In the genomic region with DNA sequence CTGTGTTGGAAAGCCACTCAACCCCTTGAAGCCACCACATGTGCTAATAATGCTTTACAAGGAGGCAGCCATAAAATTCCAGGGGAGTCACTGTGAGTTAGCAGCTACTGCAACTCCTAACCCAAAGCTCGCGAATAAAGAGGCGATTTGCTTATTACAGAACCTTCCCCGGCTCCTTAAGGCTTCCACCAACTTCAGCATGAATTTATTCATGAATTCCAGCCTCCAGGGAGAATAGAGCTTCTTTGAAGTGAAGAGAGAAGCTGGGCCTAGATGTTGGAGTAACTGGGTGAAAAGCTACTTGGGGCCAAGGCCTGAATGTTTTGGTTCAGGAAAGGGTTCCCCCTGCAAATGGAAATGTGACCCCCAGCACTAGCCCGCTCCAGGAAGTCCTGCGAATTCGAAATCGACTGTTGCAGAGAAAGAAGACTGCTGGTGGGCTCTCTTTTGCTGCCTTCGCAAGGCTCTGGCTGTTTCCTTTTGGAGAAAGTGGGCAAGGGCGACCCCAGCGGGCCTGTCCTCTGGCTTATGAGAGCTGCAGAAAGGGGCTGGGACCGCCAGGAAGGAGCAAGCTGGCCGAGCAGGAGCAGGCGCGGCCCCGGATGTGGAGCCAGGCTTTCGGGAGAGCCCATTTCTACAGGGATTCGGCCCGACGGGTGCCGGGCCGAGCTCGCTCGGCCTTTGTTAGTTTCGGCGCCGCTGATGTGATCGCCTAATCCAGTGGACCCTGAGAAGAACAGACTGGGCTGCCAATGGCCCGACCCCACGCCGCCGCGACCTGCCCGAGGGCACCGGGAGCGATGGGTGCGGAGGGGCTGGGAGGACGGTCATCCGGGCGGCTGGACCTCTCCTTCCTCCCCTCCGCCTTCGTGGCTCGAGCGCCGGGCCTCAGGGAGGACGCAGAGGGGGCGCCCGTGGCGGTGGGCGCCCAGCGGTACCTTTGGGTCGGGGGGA, we compare ENCODE assay signal across 1 cellular context.
TF ChIP-seq lines count a peak whose summit lies in the region.

No MANE protein-coding gene starts in this region.

TF ChIP-seq in HepG2, 621 proteins besides CTCF, POLR2A, EP300 and RAD21 (continued from another document and continues in another):
- TF ChIP-seq, protein P1, sequence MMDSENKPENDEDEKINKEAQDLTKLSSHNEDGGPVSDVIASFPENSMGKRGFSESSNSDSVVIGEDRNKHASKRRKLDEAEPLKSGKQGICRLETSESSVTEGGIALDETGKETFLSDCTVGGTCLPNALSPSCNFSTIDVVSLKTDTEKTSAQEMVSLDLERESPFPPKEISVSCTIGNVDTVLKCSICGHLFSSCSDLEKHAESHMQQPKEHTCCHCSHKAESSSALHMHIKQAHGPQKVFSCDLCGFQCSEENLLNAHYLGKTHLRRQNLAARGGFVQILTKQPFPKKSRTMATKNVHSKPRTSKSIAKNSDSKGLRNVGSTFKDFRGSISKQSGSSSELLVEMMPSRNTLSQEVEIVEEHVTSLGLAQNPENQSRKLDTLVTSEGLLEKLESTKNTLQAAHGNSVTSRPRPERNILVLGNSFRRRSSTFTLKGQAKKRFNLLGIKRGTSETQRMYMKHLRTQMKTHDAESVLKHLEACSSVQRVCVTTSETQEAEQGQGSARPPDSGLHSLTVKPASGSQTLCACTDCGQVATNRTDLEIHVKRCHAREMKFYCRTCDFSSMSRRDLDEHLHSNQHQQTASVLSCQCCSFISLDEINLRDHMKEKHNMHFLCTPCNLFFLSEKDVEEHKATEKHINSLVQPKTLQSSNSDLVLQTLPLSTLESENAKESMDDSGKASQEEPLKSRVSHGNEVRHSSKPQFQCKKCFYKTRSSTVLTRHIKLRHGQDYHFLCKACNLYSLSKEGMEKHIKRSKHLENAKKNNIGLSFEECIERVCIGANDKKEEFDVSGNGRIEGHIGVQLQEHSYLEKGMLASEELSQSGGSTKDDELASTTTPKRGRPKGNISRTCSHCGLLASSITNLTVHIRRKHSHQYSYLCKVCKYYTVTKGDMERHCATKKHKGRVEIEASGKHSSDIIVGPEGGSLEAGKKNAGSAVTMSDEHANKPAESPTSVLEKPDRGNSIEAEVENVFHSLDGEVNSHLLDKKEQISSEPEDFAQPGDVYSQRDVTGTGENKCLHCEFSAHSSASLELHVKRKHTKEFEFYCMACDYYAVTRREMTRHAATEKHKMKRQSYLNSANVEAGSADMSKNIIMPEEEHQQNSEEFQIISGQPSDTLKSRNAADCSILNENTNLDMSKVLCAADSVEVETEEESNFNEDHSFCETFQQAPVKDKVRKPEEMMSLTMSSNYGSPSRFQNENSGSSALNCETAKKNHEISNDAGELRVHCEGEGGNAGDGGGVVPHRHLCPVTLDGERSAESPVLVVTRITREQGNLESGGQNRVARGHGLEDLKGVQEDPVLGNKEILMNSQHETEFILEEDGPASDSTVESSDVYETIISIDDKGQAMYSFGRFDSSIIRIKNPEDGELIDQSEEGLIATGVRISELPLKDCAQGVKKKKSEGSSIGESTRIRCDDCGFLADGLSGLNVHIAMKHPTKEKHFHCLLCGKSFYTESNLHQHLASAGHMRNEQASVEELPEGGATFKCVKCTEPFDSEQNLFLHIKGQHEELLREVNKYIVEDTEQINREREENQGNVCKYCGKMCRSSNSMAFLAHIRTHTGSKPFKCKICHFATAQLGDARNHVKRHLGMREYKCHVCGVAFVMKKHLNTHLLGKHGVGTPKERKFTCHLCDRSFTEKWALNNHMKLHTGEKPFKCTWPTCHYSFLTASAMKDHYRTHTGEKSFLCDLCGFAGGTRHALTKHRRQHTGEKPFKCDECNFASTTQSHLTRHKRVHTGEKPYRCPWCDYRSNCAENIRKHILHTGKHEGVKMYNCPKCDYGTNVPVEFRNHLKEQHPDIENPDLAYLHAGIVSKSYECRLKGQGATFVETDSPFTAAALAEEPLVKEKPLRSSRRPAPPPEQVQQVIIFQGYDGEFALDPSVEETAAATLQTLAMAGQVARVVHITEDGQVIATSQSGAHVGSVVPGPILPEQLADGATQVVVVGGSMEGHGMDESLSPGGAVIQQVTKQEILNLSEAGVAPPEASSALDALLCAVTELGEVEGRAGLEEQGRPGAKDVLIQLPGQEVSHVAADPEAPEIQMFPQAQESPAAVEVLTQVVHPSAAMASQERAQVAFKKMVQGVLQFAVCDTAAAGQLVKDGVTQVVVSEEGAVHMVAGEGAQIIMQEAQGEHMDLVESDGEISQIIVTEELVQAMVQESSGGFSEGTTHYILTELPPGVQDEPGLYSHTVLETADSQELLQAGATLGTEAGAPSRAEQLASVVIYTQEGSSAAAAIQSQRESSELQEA (CRISPR knock-in tag; IDR thresholded peaks at IDR 0.05; ENCODE audit: not compliant biosample characterization): no peak
- TF ChIP-seq MAZ (IDR thresholded peaks at IDR 0.05; ENCODE audit: borderline replicate concordance, low read depth, low read length) (no peak), MAZ (CRISPR knock-in tag; IDR thresholded peaks at IDR 0.05; ENCODE audit: low read depth) (no peak), ZNF207 (IDR thresholded peaks at IDR 0.05; ENCODE audit: borderline replicate concordance) (no peak), ZNF24 (IDR thresholded peaks at IDR 0.05) (no peak), ZNF768 (CRISPR knock-in tag; IDR thresholded peaks at IDR 0.05) (peak; percentile 10; the same call in 1 of the 2 replicates), NONO (IDR thresholded peaks at IDR 0.05) (no peak), NONO (CRISPR knock-in tag; conservative IDR thresholded peaks at IDR 0.05) (no peak), ZNF33A (CRISPR knock-in tag; IDR thresholded peaks at IDR 0.05; ENCODE audit: borderline replicate concordance) (0 out of 2 replicates have a peak, but pooled peaks have one; percentile 74), MNT (IDR thresholded peaks at IDR 0.05) (no peak), ZNF605 (CRISPR knock-in tag; IDR thresholded peaks at IDR 0.05) (no peak), TARDBP (CRISPR knock-in tag; IDR thresholded peaks at IDR 0.05) (no peak), ZNF7 (CRISPR knock-in tag; IDR thresholded peaks at IDR 0.05) (no peak), KLF6 (CRISPR knock-in tag; IDR thresholded peaks at IDR 0.05) (peak; percentile 11; the same call in 1 of the 2 replicates), SIX1 (CRISPR knock-in tag; IDR thresholded peaks at IDR 0.05; ENCODE audit: borderline replicate concordance) (no peak), PHF21A (CRISPR knock-in tag; IDR thresholded peaks at IDR 0.05) (0 out of 2 replicates have a peak, but pooled peaks have one; percentile 36), ZNF766 (CRISPR knock-in tag; IDR thresholded peaks at IDR 0.05; ENCODE audit: borderline replicate concordance) (no peak), NFIC (IDR thresholded peaks at IDR 0.05; ENCODE audit: low read length) (no peak), ZNF556 (CRISPR knock-in tag; IDR thresholded peaks at IDR 0.05; ENCODE audit: borderline replicate concordance) (0 out of 2 replicates have a peak, but pooled peaks have one; percentile 27), FOXM1 (CRISPR knock-in tag; IDR thresholded peaks at IDR 0.05) (no peak), THYN1 (CRISPR knock-in tag; IDR thresholded peaks at IDR 0.05; ENCODE audit: borderline replicate concordance, low read depth) (no peak), GABPA (IDR thresholded peaks at IDR 0.05; ENCODE audit: low read depth, low read length) (no peak), GABPA (CRISPR knock-in tag; IDR thresholded peaks at IDR 0.05; ENCODE audit: low read depth) (no peak), ZSCAN12 (CRISPR knock-in tag; IDR thresholded peaks at IDR 0.05) (no peak), HIVEP1 (CRISPR knock-in tag; IDR thresholded peaks at IDR 0.05) (peak; percentile 60; the same call in 1 of the 2 replicates), GATAD2A (CRISPR knock-in tag; IDR thresholded peaks at IDR 0.05) (no peak), FOXK2 (IDR thresholded peaks at IDR 0.05) (no peak), RELA (CRISPR knock-in tag; IDR thresholded peaks at IDR 0.05) (no peak), RXRA (CRISPR knock-in tag; IDR thresholded peaks at IDR 0.05) (peak; percentile 31; the same call in 1 of the 2 replicates), SRF (IDR thresholded peaks at IDR 0.05; ENCODE audit: low read depth, low read length) (no peak), ZNF335 (CRISPR knock-in tag; IDR thresholded peaks at IDR 0.05) (no peak), NFKBIZ (CRISPR knock-in tag; IDR thresholded peaks at IDR 0.05) (0 out of 2 replicates have a peak, but pooled peaks have one; percentile 26), IKZF5 (CRISPR knock-in tag; IDR thresholded peaks at IDR 0.05) (no peak), SIX4 (CRISPR knock-in tag; IDR thresholded peaks at IDR 0.05) (no peak), CENPX (CRISPR knock-in tag; IDR thresholded peaks at IDR 0.05) (no peak)
- TF ChIP-seq, protein P2, sequence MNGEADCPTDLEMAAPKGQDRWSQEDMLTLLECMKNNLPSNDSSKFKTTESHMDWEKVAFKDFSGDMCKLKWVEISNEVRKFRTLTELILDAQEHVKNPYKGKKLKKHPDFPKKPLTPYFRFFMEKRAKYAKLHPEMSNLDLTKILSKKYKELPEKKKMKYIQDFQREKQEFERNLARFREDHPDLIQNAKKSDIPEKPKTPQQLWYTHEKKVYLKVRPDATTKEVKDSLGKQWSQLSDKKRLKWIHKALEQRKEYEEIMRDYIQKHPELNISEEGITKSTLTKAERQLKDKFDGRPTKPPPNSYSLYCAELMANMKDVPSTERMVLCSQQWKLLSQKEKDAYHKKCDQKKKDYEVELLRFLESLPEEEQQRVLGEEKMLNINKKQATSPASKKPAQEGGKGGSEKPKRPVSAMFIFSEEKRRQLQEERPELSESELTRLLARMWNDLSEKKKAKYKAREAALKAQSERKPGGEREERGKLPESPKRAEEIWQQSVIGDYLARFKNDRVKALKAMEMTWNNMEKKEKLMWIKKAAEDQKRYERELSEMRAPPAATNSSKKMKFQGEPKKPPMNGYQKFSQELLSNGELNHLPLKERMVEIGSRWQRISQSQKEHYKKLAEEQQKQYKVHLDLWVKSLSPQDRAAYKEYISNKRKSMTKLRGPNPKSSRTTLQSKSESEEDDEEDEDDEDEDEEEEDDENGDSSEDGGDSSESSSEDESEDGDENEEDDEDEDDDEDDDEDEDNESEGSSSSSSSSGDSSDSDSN (CRISPR knock-in tag; IDR thresholded peaks at IDR 0.05): 0 out of 2 replicates have a peak, but pooled peaks have one; percentile 68
- TF ChIP-seq, protein P3, sequence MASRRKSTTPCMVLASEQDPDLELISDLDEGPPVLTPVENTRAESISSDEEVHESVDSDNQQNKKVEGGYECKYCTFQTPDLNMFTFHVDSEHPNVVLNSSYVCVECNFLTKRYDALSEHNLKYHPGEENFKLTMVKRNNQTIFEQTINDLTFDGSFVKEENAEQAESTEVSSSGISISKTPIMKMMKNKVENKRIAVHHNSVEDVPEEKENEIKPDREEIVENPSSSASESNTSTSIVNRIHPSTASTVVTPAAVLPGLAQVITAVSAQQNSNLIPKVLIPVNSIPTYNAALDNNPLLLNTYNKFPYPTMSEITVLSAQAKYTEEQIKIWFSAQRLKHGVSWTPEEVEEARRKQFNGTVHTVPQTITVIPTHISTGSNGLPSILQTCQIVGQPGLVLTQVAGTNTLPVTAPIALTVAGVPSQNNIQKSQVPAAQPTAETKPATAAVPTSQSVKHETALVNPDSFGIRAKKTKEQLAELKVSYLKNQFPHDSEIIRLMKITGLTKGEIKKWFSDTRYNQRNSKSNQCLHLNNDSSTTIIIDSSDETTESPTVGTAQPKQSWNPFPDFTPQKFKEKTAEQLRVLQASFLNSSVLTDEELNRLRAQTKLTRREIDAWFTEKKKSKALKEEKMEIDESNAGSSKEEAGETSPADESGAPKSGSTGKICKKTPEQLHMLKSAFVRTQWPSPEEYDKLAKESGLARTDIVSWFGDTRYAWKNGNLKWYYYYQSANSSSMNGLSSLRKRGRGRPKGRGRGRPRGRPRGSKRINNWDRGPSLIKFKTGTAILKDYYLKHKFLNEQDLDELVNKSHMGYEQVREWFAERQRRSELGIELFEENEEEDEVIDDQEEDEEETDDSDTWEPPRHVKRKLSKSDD (CRISPR knock-in tag; IDR thresholded peaks at IDR 0.05; ENCODE audit: low read depth): no peak; the same call in 1 of the 2 replicates
- TF ChIP-seq, protein P4, sequence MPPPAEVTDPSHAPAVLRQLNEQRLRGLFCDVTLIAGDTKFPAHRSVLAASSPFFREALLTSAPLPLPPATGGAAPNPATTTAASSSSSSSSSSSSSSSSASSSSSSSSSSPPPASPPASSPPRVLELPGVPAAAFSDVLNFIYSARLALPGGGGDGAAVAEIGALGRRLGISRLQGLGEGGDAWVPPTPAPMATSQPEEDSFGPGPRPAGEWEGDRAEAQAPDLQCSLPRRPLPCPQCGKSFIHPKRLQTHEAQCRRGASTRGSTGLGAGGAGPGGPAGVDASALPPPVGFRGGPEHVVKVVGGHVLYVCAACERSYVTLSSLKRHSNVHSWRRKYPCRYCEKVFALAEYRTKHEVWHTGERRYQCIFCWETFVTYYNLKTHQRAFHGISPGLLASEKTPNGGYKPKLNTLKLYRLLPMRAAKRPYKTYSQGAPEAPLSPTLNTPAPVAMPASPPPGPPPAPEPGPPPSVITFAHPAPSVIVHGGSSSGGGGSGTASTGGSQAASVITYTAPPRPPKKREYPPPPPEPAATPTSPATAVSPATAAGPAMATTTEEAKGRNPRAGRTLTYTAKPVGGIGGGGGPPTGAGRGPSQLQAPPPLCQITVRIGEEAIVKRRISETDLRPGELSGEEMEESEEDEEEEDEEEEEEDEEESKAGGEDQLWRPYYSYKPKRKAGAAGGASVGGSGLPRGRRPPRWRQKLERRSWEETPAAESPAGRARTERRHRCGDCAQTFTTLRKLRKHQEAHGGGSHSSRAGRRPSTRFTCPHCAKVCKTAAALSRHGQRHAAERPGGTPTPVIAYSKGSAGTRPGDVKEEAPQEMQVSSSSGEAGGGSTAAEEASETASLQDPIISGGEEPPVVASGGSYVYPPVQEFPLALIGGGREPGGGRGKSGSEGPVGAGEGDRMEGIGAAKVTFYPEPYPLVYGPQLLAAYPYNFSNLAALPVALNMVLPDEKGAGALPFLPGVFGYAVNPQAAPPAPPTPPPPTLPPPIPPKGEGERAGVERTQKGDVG (CRISPR knock-in tag; IDR thresholded peaks at IDR 0.05; ENCODE audit: borderline replicate concordance): 0 out of 2 replicates have a peak, but pooled peaks have one; percentile 2
